19 cellular contexts compared by ENCODE assay signal in genomic region chr1:25933479-25934365, GRCh38. TPM values are rescaled to one million over a fixed set of nuclear protein-coding genes. Genes with fewer than 3 reads are reported as not detected.
A peak's percentile ranks its signal among the peaks of the same experiment; 100 is the strongest.
DNase-seq lines count a peak whose midpoint lies in the region; ATAC-seq, FAIRE-seq and TF ChIP-seq lines count a peak whose summit lies in the region.
"Had no signal": no experiment of that assay in that cellular context is flagged by ENCODE, and none has a peak within 500 bp of the region (broad histone marks: within the 10 kb centered on the region; RNA-seq: fewer than 3 reads in every experiment).

No MANE protein-coding gene starts in this region.

- POLR2A ChIA-PET in GM12878 (lab: Charles Lee): no interaction called here

- H2AFZ ChIP-seq in MM.1S (ENCODE audit: low read length): peak overlapping the region; percentile 21; the same call in 1 of the 2 replicates
- H2AFZ ChIP-seq in GM12878 (ENCODE audit: control insufficient read depth, low read depth, low read length): no peak overlapping the region
- H2AFZ ChIP-seq in neural cell (ENCODE audit: low read depth, low read length): no peak overlapping the region

- H3K36me3 Mint-ChIP-seq in CD14-positive monocyte: no peaks in the 10 kb centered on the region

- H3K36me3 ChIP-seq in MM.1S (replicated peaks; ENCODE audit: insufficient read depth, low read length) (no peaks in the 10 kb centered on the region), GM12878 (ENCODE audit: control insufficient read depth in 2 of 2, insufficient read depth in 2 of 2, low read length in 1 of 2) (no peaks in the 10 kb centered on the region), neural cell (ENCODE audit: insufficient read depth, low read length) (no peaks in the 10 kb centered on the region)
- H3K36me3 ChIP-seq: colonic mucosa, heart right ventricle had no signal

- TF ChIP-seq POLR2A in GM12878 (IDR thresholded peaks at IDR 0.05; ENCODE audit: low read depth, low read length): no peak

- H3K9ac ChIP-seq in MM.1S (ENCODE audit: low read length): no peak overlapping the region
- H3K9ac ChIP-seq in GM12878 (ENCODE audit: control insufficient read depth, insufficient read depth, low read length): no peak overlapping the region
- H3K9ac ChIP-seq in neural cell (ENCODE audit: low read length): no peak overlapping the region

- H3F3A ChIP-seq in MM.1S (ENCODE audit: insufficient read depth, low read length): peaks cover 8% of the 10 kb centered on the region; the same call in 1 of the 2 replicates
- no peaks in the 10 kb centered on the region for H3F3A ChIP-seq in neural cell (ENCODE audit: insufficient read depth, low read length, poor library complexity, severe bottlenecking)

- no TSS peak for BruUV-seq in GM12878 (replicated peaks; lab: Mats Ljungman, UMichigan)

- RAD21 ChIA-PET in GM12878 (lab: Charles Lee; ENCODE audit: unreplicated experiment): interaction anchor here (0.9 kb wide), 1 partner anchor 38 kb away, joined by 3 read pairs; no protein-coding TSS in a partner anchor

- no peaks in the 10 kb centered on the region for H3K79me2 ChIP-seq in MM.1S (ENCODE audit: low read length)
- no peaks in the 10 kb centered on the region for H3K79me2 ChIP-seq in GM12878 (ENCODE audit: control insufficient read depth, insufficient read depth, low read length)
- no peaks in the 10 kb centered on the region for H3K79me2 ChIP-seq in neural cell (replicated peaks; ENCODE audit: insufficient read depth, low read length)

- SMC1A ChIA-PET in GM12878 (lab: Charles Lee; ENCODE audit: uncharacterized antibody, unreplicated experiment): interaction anchor here (0.6 kb wide), 1 partner anchor 21 kb away, joined by 3 read pairs; no protein-coding TSS in a partner anchor

- peak overlapping the region; percentile 61 for H3K4me2 ChIP-seq in MM.1S (ENCODE audit: low read depth, low read length)
- H3K4me2 ChIP-seq in GM12878 (ENCODE audit: control insufficient read depth, insufficient read depth): no peak overlapping the region
- no peak overlapping the region for H3K4me2 ChIP-seq in neural cell (ENCODE audit: low read length)

- H3K4me3 Mint-ChIP-seq in CD14-positive monocyte: no peak overlapping the region
- H3K4me3 Mint-ChIP-seq: activated CD4-positive, alpha-beta memory T cell treated with anti-CD3 and anti-CD28 coated beads, Interleukin-2, amount 10 ng/mL, durations not matched to agents 7 days and 5 days had no signal

- TF ChIP-seq RAD21 in GM12878 (IDR thresholded peaks at IDR 0.05; ENCODE audit: insufficient read depth, low read depth, low read length): no peak
- TF ChIP-seq RAD21 in neural cell (conservative IDR thresholded peaks at IDR 0.05): no peak

- no peak for FAIRE-seq in GM12878 (lab: Jason Lieb, UNC)

- peak overlapping the region in 2 of 7 donors; percentile 22 to 34 for H3K27ac Mint-ChIP-seq in CD14-positive monocyte
- H3K27ac Mint-ChIP-seq: activated CD4-positive, alpha-beta memory T cell treated with anti-CD3 and anti-CD28 coated beads, Interleukin-2, amount 10 ng/mL, durations not matched to agents 7 days and 5 days had no signal

- H3K9me3 ChIP-seq in MM.1S (replicated peaks; ENCODE audit: insufficient read depth, low read length) (no peaks in the 10 kb centered on the region), GM12878 (replicated peaks; ENCODE audit: control insufficient read depth, insufficient read depth, low read length) (no peaks in the 10 kb centered on the region), neural cell (ENCODE audit: low read length) (no peaks in the 10 kb centered on the region)
- H3K9me3 ChIP-seq: Caco-2, colonic mucosa, heart right ventricle, mucosa of descending colon had no signal

- DNase-seq in Ammon's horn (ENCODE audit: low spot score) (peak; percentile 46), MM.1S (peak; percentile 14), GM12878 (ENCODE audit: low read depth, low spot score) (no peak), CD14-positive monocyte (ENCODE audit: low spot score) (no peak), 8988T (no peak)
- DNase-seq: activated CD4-positive, alpha-beta memory T cell treated with anti-CD3 and anti-CD28 coated beads, Interleukin-2, amount 10 ng/mL, durations not matched to agents 7 days and 5 days; Caco-2; colonic mucosa; GDM1; heart right ventricle; kidney glomerular epithelial cell; mucosa of descending colon; NCI-H2029 treated with DMSO at 0.1 percent for 48 hours; NCI-H82; Right ventricle myocardium superior; T1000 had no signal

- peaks cover 0 to 5% (median 2%) of the 10 kb centered on the region in 3 donors for H3K27me3 Mint-ChIP-seq in CD14-positive monocyte (ENCODE audit: low read depth in 3 of 3)

- WGBS in GM12878 (ENCODE audit: insufficient coverage, insufficient replicate concordance, low lambda C conversion rate, missing lambda C conversion rate): 12% methylated on average over 13 of the region's 13 CpGs

- H3K9me3 Mint-ChIP-seq in CD14-positive monocyte: no peaks in the 10 kb centered on the region
- H3K9me3 Mint-ChIP-seq: activated CD4-positive, alpha-beta memory T cell treated with anti-CD3 and anti-CD28 coated beads, Interleukin-2, amount 10 ng/mL, durations not matched to agents 7 days and 5 days had no signal

- H3K9me2 ChIP-seq in MM.1S (replicated peaks; ENCODE audit: insufficient read depth, low read length): no peaks in the 10 kb centered on the region
- H3K9me2 ChIP-seq in neural cell (ENCODE audit: insufficient read depth, low read length): no peaks in the 10 kb centered on the region

- TF ChIP-seq CTCF in MM.1S (IDR thresholded peaks at IDR 0.05; ENCODE audit: low read length) (no peak), GM12878 (IDR thresholded peaks at IDR 0.05 in 2 of 3, conservative IDR thresholded peaks at IDR 0.05 in 1 of 3; ENCODE audit: control insufficient read depth in 2 of 3, extremely low read depth in 1 of 3, insufficient read depth in 1 of 3, low read depth in 3 of 3, low read length in 3 of 3) (no peak), neural cell (IDR thresholded peaks at IDR 0.05; ENCODE audit: poor library complexity, severe bottlenecking) (no peak), CD14-positive monocyte (IDR thresholded peaks at IDR 0.05) (no peak)

- H3K4me1 ChIP-seq in MM.1S (ENCODE audit: low read length) (peaks cover 12% of the 10 kb centered on the region; the same call in 1 of the 2 replicates), GM12878 (ENCODE audit: control insufficient read depth, insufficient read depth, low read length) (no peaks in the 10 kb centered on the region)
- H3K4me1 ChIP-seq: Caco-2, colonic mucosa had no signal

- H3K27ac ChIP-seq in MM.1S (ENCODE audit: low read length): peak overlapping the region; percentile 22; the same call in 1 of the 2 replicates
- no peak overlapping the region for H3K27ac ChIP-seq in GM12878 (ENCODE audit: control insufficient read depth, insufficient read depth)
- peak overlapping the region; percentile 10 for H3K27ac ChIP-seq in neural cell (ENCODE audit: low read length)
- H3K27ac ChIP-seq: colonic mucosa, heart right ventricle had no signal

- in situ Hi-C loops in GM12878 (cut with MboI): no loop called here

- H3K4me1 Mint-ChIP-seq in CD14-positive monocyte: peaks cover 39% of the 10 kb centered on the region

- H3K27me3 ChIP-seq in MM.1S (replicated peaks; ENCODE audit: insufficient read depth, low read length) (no peaks in the 10 kb centered on the region), GM12878 (replicated peaks in 1 of 2; ENCODE audit: control insufficient read depth in 2 of 2, insufficient read depth in 2 of 2, low read length in 1 of 2) (no peaks in the 10 kb centered on the region; a peak in 2 of 4 replicates), neural cell (ENCODE audit: insufficient read depth, low read depth, low read length) (no peaks in the 10 kb centered on the region)
- H3K27me3 ChIP-seq: colonic mucosa, heart right ventricle had no signal

- intact Hi-C loops in GM12878 (cut with micrococcal nuclease; ENCODE audit: unreplicated experiment): no loop called here
- intact Hi-C loops in CD14-positive monocyte (cut with micrococcal nuclease): no loop called here

- no peaks in the 10 kb centered on the region for H4K20me1 ChIP-seq in MM.1S (ENCODE audit: insufficient read depth, low read length)
- H4K20me1 ChIP-seq in GM12878 (ENCODE audit: control insufficient read depth, insufficient read depth): no peaks in the 10 kb centered on the region
- no peaks in the 10 kb centered on the region for H4K20me1 ChIP-seq in neural cell (ENCODE audit: insufficient read depth)

- CTCF ChIA-PET in GM12878 (lab: Yijun Ruan, JAX): interaction anchor here (1.0 kb wide), 1 partner anchor 38 kb away, joined by 4 read pairs; no protein-coding TSS in a partner anchor

- TF ChIP-seq EP300 in GM12878 (IDR thresholded peaks at IDR 0.05; ENCODE audit: borderline replicate concordance in 1 of 2, control insufficient read depth in 1 of 2, low read depth in 2 of 2, low read length in 2 of 2): no peak
- no peak for TF ChIP-seq EP300 in neural cell (conservative IDR thresholded peaks at IDR 0.05; ENCODE audit: poor library complexity, severe bottlenecking)

- ATAC-seq in GM12878 (peak; percentile 41), HG03175 (IDR thresholded peaks at IDR 0.05; ENCODE audit: unreplicated experiment) (no peak), GM18511 (IDR thresholded peaks at IDR 0.05; ENCODE audit: unreplicated experiment) (no peak)
- ATAC-seq: mucosa of descending colon had no signal

- H3K4me3 ChIP-seq in MM.1S (ENCODE audit: low read length) (no peak overlapping the region), GM12878 (no peak overlapping the region), neural cell (ENCODE audit: low read length) (no peak overlapping the region)
- H3K4me3 ChIP-seq: colonic mucosa, heart right ventricle, mucosa of descending colon had no signal

RNA-seq across cellular contexts. Expression of gene STMN1, which starts 27.5 kb away (rescaled TPM):
- total RNA-seq in GM12878 (2013; cell fraction: nucleolus; rRNA removed): 45.7 and 49.5 TPM in 2 replicates
- total RNA-seq in GM12878 (2014; rRNA removed) (314 and 374 TPM in 2 replicates), GM12878 (2014; rRNA removed; fragmentation: Illumina TruSeq; extraction: Trizol) (248 and 281 TPM in 2 replicates), GM12878 (2021) (342 and 364 TPM in 2 replicates)
- polyA plus RNA-seq in GM12878 (2011; ENCODE audit: low read depth): 139 TPM
- polyA plus RNA-seq in GM12878 (2011; rRNA removed) (233 and 239 TPM in 2 replicates), GM12878 (2014; fragmentation: Illumina TruSeq; extraction: Trizol) (864 and 1,025 TPM in 2 replicates), GM12878 (2014; fragmentation: Nextera tagmentation; extraction: Ambion mirVana) (1,000 to 10,000 TPM; 1,263 to 1,272 TPM), GM12878 (2014; rRNA removed) (220 and 240 TPM in 2 replicates), GM12878 (2016; fragmentation: Nextera tagmentation; extraction: Ambion mirVana) (100 to 1,000 TPM; 916 to 930 TPM), neural cell (1,834 and 1,950 TPM in 2 replicates), CD14-positive monocyte (1 to 10 TPM; 3.5 to 8.1 TPM)
- 69.1 and 90.6 TPM in 2 replicates for polyA plus RNA-seq in GM12878 (2011; cell fraction: cytosol; rRNA removed)
- polyA plus RNA-seq in GM12878 (2011; cell fraction: nucleus; rRNA removed): 111 and 178 TPM in 2 replicates
- polyA plus RNA-seq in GM12878 (2012): 215 and 240 TPM in 2 replicates
- polyA minus RNA-seq in GM12878 (2011; rRNA and poly(A)+ RNA removed): 22.4 and 25.2 TPM in 2 replicates
- polyA minus RNA-seq in GM12878 (2011; cell fraction: cytosol; rRNA and poly(A)+ RNA removed): 17.4 and 25.5 TPM in 2 replicates
- 22.1 and 38.3 TPM in 2 replicates for polyA minus RNA-seq in GM12878 (2011; cell fraction: nucleus; rRNA and poly(A)+ RNA removed)
- 377 and 462 TPM in 2 replicates for polyA minus RNA-seq in neural cell

RNA-seq across cellular contexts. Expression of gene PAQR7, which starts 58.2 kb away (rescaled TPM):
- total RNA-seq in GM12878 (2013; cell fraction: nucleolus; rRNA removed): 16.7 and 17.9 TPM in 2 replicates
- total RNA-seq in GM12878 (2014; rRNA removed) (6.7 and 7.0 TPM in 2 replicates), GM12878 (2014; rRNA removed; fragmentation: Illumina TruSeq; extraction: Trizol) (5.3 and 5.7 TPM in 2 replicates), GM12878 (2021) (8.1 and 8.8 TPM in 2 replicates)
- 5.0 TPM for polyA plus RNA-seq in GM12878 (2011; ENCODE audit: low read depth)
- polyA plus RNA-seq in GM12878 (2011; rRNA removed) (4.0 and 6.3 TPM in 2 replicates), GM12878 (2014; fragmentation: Illumina TruSeq; extraction: Trizol) (2.9 and 4.6 TPM in 2 replicates), GM12878 (2014; fragmentation: Nextera tagmentation; extraction: Ambion mirVana) (1 to 10 TPM; 1.1 to 2.5 TPM), GM12878 (2014; rRNA removed) (5.3 and 6.1 TPM in 2 replicates), GM12878 (2016; fragmentation: Nextera tagmentation; extraction: Ambion mirVana) (1 to 10 TPM; 1.9 to 2.9 TPM), neural cell (2.9 and 4.1 TPM in 2 replicates), CD14-positive monocyte (1 to 10 TPM in 1 of 2 donors, under 1 TPM in 1; 0.92 to 1.0 TPM)
- polyA plus RNA-seq in GM12878 (2011; cell fraction: cytosol; rRNA removed): 9.9 and 10.8 TPM in 2 replicates
- polyA plus RNA-seq in GM12878 (2011; cell fraction: nucleus; rRNA removed): 5.9 and 6.0 TPM in 2 replicates
- polyA plus RNA-seq in GM12878 (2012): 7.9 and 8.9 TPM in 2 replicates
- 14.2 and 23.7 TPM in 2 replicates for polyA minus RNA-seq in GM12878 (2011; rRNA and poly(A)+ RNA removed)
- 7.2 and 8.8 TPM in 2 replicates for polyA minus RNA-seq in GM12878 (2011; cell fraction: cytosol; rRNA and poly(A)+ RNA removed)
- polyA minus RNA-seq in GM12878 (2011; cell fraction: nucleus; rRNA and poly(A)+ RNA removed): 2.1 and 3.0 TPM in 2 replicates
- polyA minus RNA-seq in neural cell: 4.6 and 4.9 TPM in 2 replicates

Comparison
In these comparisons a context has a peak if more than half of its experiments do, and no peak if none do; other contexts are left out.
1. DNase-seq: peak in Ammon's horn (single experiment) and MM.1S (single experiment); none in GM12878 (single experiment), CD14-positive monocyte (single experiment) and 8988T (single experiment).
2. RNA of gene STMN1, which starts 27.5 kb away (polyA plus RNA-seq): 1,834 to 1,950 TPM in neural cell and 69.1 to 1,272 TPM in GM12878; 3.5 to 8.1 TPM in CD14-positive monocyte; every median in the first group is over 4 times any median in the second.